In the genomic region with DNA sequence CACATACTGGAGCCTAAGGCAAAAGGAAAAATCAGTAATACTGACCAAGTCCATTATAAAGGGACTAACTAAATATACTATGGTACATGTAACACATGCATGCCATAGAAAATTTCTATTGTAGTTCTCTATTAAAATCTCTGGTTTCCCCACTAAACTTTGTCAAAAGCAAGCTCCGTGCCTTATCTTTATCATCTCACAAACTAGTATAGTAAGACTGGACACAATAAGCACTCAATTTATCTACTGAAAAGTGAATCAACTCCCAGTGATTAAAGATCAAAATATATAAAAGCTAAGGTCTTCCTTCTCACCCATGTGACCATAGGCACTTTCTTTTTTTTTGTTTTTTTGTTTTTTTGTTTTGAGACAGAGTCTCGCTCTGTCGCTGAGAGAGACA, we compare ENCODE assay signal across 18 cellular contexts.
DNase-seq lines count a peak whose midpoint lies in the region; TF ChIP-seq lines count a peak whose summit lies in the region.
"Had no signal": no experiment of that assay in that cellular context is flagged by ENCODE, and none has a peak within 500 bp of the region (broad histone marks: within the 10 kb centered on the region; RNA-seq: fewer than 3 reads in every experiment).

No MANE protein-coding gene starts in this region.

- H3K9me3 ChIP-seq in neural progenitor cell (ENCODE audit: low read depth): no peaks in the 10 kb centered on the region

- intact Hi-C loops in head of caudate nucleus (cut with DNase I): no loop called here

- no peaks in the 10 kb centered on the region for H3K36me3 ChIP-seq in ACC112 (ENCODE audit: insufficient read depth, low read length)
- H3K36me3 ChIP-seq in neural progenitor cell: no peaks in the 10 kb centered on the region

- H3K79me2 ChIP-seq in ACC112 (ENCODE audit: control insufficient read depth, insufficient read depth, low read length, unreplicated experiment): no peaks in the 10 kb centered on the region
- H3K79me2 ChIP-seq in neural progenitor cell (ENCODE audit: low read depth): no peaks in the 10 kb centered on the region

- H4K20me1 ChIP-seq in neural progenitor cell (ENCODE audit: low read depth): no peaks in the 10 kb centered on the region

- no peak for TF ChIP-seq CTCF in HFFc6 (IDR thresholded peaks at IDR 0.05)
- no peak for TF ChIP-seq CTCF in VCaP (conservative IDR thresholded peaks at IDR 0.05)
- no peak for TF ChIP-seq CTCF in neural progenitor cell (IDR thresholded peaks at IDR 0.05)

- H3K36me3 Mint-ChIP-seq in HFFc6 (ENCODE audit: low read depth) (no peaks in the 10 kb centered on the region), neural progenitor cell (peaks cover 2% of the 10 kb centered on the region)

- no peaks in the 10 kb centered on the region for H3F3A ChIP-seq in neural progenitor cell (ENCODE audit: low read depth)

- H3K4me1 ChIP-seq in ACC112 (ENCODE audit: control insufficient read depth, insufficient read depth, low read length, unreplicated experiment) (peaks cover 55% of the 10 kb centered on the region), neural progenitor cell (no peaks in the 10 kb centered on the region)

- H3K9me3 Mint-ChIP-seq in HFFc6: no peaks in the 10 kb centered on the region
- peaks cover 3% of the 10 kb centered on the region for H3K9me3 Mint-ChIP-seq in neural progenitor cell

- H2AFZ ChIP-seq in ACC112 (ENCODE audit: low read length, unreplicated experiment): no peak overlapping the region
- H2AFZ ChIP-seq in neural progenitor cell (replicated peaks): no peak overlapping the region

- no peaks in the 10 kb centered on the region for H3K27me3 ChIP-seq in ACC112 (ENCODE audit: insufficient read depth, low read length)
- no peaks in the 10 kb centered on the region for H3K27me3 ChIP-seq in neural progenitor cell

- DNase-seq in HFFc6 (peak; percentile 55), neural progenitor cell (ENCODE audit: low spot score) (no peak), NCI-H2107 treated with DMSO at 0.1 percent for 48 hours (lab: John Stamatoyannopoulos, UW; ENCODE audit: unreplicated experiment) (no peak), head of caudate nucleus (no peak), SKM-1 (lab: John Stamatoyannopoulos, UW; ENCODE audit: unreplicated experiment) (no peak), NCI-H82 treated with DMSO at 0.1 percent for 48 hours (lab: John Stamatoyannopoulos, UW; ENCODE audit: unreplicated experiment) (no peak)
- DNase-seq: DMS 273 treated with DMSO at 0.1 percent for 48 hours, HCEC 1CT, MV-4-11, NCI-H1417, NCI-H1930, NCI-H2171, NCI-H446 treated with DMSO at 0.1 percent for 48 hours had no signal

- H3K4me3 ChIP-seq in ACC112 (ENCODE audit: low read depth, low read length) (no peak overlapping the region), neural progenitor cell (no peak overlapping the region)
- H3K4me3 ChIP-seq: K562, SK-N-MC had no signal

- H3K27ac Mint-ChIP-seq in HFFc6 (peak overlapping the region; percentile 72), neural progenitor cell (peak overlapping the region; percentile 22)

- no peak overlapping the region for H3K9ac ChIP-seq in neural progenitor cell

- H3K27me3 Mint-ChIP-seq in HFFc6 (ENCODE audit: insufficient read depth): no peaks in the 10 kb centered on the region
- peaks cover 9% of the 10 kb centered on the region for H3K27me3 Mint-ChIP-seq in neural progenitor cell (ENCODE audit: insufficient read depth, low read depth)

- H3K27ac ChIP-seq in ACC112 (ENCODE audit: low read depth, low read length) (peak overlapping the region; percentile 45), VCaP (peak overlapping the region; percentile 54), neural progenitor cell (no peak overlapping the region)
- H3K27ac ChIP-seq: C4-2B, SK-N-MC had no signal

- H3K4me3 Mint-ChIP-seq in HFFc6 (peak overlapping the region; percentile 33; the same call in 1 of the 2 replicates), neural progenitor cell (no peak overlapping the region)

- no peaks in the 10 kb centered on the region; the same call in none of the 2 replicates for H3K4me1 Mint-ChIP-seq in HFFc6 (ENCODE audit: low read depth)
- peaks cover 2% of the 10 kb centered on the region for H3K4me1 Mint-ChIP-seq in neural progenitor cell

- no peak overlapping the region for H3K4me2 ChIP-seq in neural progenitor cell
